In the genomic region with DNA sequence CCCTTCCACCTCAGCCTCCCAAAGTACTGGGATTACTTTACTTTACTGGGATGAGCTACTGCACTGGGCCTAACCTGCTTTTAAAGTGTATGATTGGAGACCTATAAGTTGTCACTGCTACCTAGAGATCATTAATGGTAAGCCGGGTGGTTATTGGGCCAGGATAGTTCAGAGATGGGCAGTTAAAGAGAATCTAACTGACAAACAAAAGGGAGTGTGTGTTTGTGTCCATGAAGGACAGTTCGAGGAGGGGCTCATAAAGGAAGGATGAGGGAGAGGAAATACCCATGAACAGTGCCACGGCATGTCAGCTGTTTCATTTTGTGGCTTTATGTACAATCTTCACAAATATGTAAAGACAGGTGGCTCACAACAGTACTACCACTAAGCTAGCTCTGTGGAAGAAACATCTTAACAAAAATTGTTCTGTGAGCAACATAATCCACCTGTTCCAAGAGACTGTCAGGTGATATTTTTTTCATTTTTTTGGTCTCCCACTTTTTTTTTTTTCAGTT, we compare ENCODE assay signal across 25 cellular contexts.
"Had no signal": no experiment of that assay in that cellular context is flagged by ENCODE, and none has a peak within 500 bp of the region (broad histone marks: within the 10 kb centered on the region; RNA-seq: fewer than 3 reads in every experiment).

No MANE protein-coding gene starts in this region.

- H3K27ac ChIP-seq: ascending aorta, breast epithelium, cardiac muscle cell, colonic mucosa, foreskin keratinocyte, WERI-Rb-1 had no signal

- H3K9me3 ChIP-seq: ascending aorta, breast epithelium, colonic mucosa, gastrocnemius medialis had no signal

- H3K4me3 ChIP-seq: ascending aorta, breast epithelium, cardiac muscle cell, colonic mucosa, gastrocnemius medialis had no signal

- H3K27me3 ChIP-seq: ascending aorta, breast epithelium, cardiac muscle cell, colonic mucosa, foreskin keratinocyte, gastrocnemius medialis had no signal

- H3K4me1 ChIP-seq: ascending aorta, breast epithelium, colonic mucosa, foreskin keratinocyte, gastrocnemius medialis had no signal

- H3K36me3 ChIP-seq: breast epithelium, colonic mucosa, WERI-Rb-1 had no signal

- DNase-seq: activated B cell treated with CpG ODN at 0.5 μM for 24 hours; activated CD4-positive, alpha-beta T cell treated with anti-CD3 and anti-CD28 coated beads for 48 hours; activated CD4-positive, alpha-beta T cell treated with anti-CD3 and anti-CD28 coated beads, Interleukin-2, amount 50 U/mL, for 1 hour; activated CD4-positive, alpha-beta T cell treated with anti-CD3 and anti-CD28 coated beads, Interleukin-2, amount 50 U/mL, for 48 hours; activated CD8-positive, alpha-beta memory T cell treated with anti-CD3 and anti-CD28 coated beads, Interleukin-2, amount 10 ng/mL, durations not matched to agents 7 days and 5 days; activated CD8-positive, alpha-beta memory T cell treated with anti-CD3 and anti-CD28 coated beads, Interleukin-2, amount 50 U/mL, for 4 hours; activated CD8-positive, alpha-beta T cell treated with anti-CD3 and anti-CD28 coated beads, Interleukin-2, amount 10 ng/mL, durations not matched to agents 7 days and 5 days; activated gamma-delta T cell; activated naive CD4-positive, alpha-beta T cell; activated naive CD4-positive, alpha-beta T cell treated with anti-CD3 and anti-CD28 coated beads, Interleukin-2, amount 10 ng/mL, durations not matched to agents 7 days and 5 days; activated naive CD8-positive, alpha-beta T cell treated with anti-CD3 and anti-CD28 coated beads, Interleukin-2, amount 10 ng/mL, durations not matched to agents 7 days and 5 days; activated T-cell treated with anti-CD3 and anti-CD28 coated beads, Interleukin-2, amount 50 U/mL, for 24 hours; activated T-cell treated with anti-CD3 and anti-CD28 coated beads, Interleukin-2, amount 50 U/mL, for 72 hours; central memory CD4-positive, alpha-beta T cell; cerebellar nuclear complex; colonic mucosa; effector CD8-positive, alpha-beta T cell; foreskin keratinocyte; gastrocnemius medialis; glutamatergic neuron; T-helper 2 cell; WERI-Rb-1 had no signal
